ENCODE assay signal across 13 cellular contexts in genomic region chr21:46538851-46539666, GRCh38.
"Had no signal": no experiment of that assay in that cellular context is flagged by ENCODE, and none has a peak within 500 bp of the region (broad histone marks: within the 10 kb centered on the region; RNA-seq: fewer than 3 reads in every experiment).

No MANE protein-coding gene starts in this region.

- H3K4me1 ChIP-seq: testis had no signal

- DNase-seq: activated CD8-positive, alpha-beta T cell treated with anti-CD3 and anti-CD28 coated beads for 36 hours; brain microvascular endothelial cell; glutamatergic neuron; nephron progenitor cell; ovary; stimulated activated CD4-positive, alpha-beta T cell treated with anti-CD3 and anti-CD28 coated beads, Interleukin-15, amount 100 ng/mL, for 24 hours; stimulated activated CD4-positive, alpha-beta T cell treated with anti-CD3 and anti-CD28 coated beads, Interleukin-4, amount 100 ng/mL, for 24 hours; stimulated activated naive CD8-positive, alpha-beta T cell treated with anti-CD3 and anti-CD28 coated beads, Interleukin-15, amount 100 ng/mL, for 72 hours; testis had no signal

- H3K36me3 ChIP-seq: ovary had no signal

- H3K27ac Mint-ChIP-seq: activated CD8-positive, alpha-beta T cell treated with anti-CD3 and anti-CD28 coated beads for 36 hours; activated T-helper 2 cell treated with anti-CD3 and anti-CD28 coated beads, Interferon-gamma antibody, Interleukin-2, Interleukin-4, amounts not matched to agents 10 μg/mL and 5 μg/mL and 100 μg/mL, durations not matched to agents 14 hours and 24 hours and 36 hours; nephron progenitor cell; stimulated activated naive CD8-positive, alpha-beta T cell treated with anti-CD3 and anti-CD28 coated beads, Interleukin-15, amount 100 ng/mL, for 72 hours had no signal

- ATAC-seq: activated CD4-positive, CD25-positive, alpha-beta regulatory T cell treated with anti-CD3 and anti-CD28 coated beads, Interleukin-2, amount 50 U/mL, for 24 hours; activated CD8-positive, alpha-beta T cell treated with anti-CD3 and anti-CD28 coated beads for 36 hours; activated naive CD4-positive, alpha-beta T cell treated with anti-CD3 and anti-CD28 coated beads, Interleukin-2, amount 50 U/mL, for 72 hours; stimulated activated naive CD8-positive, alpha-beta T cell treated with anti-CD3 and anti-CD28 coated beads, Interleukin-15, amount 100 ng/mL, for 72 hours had no signal

- H3K4me3 ChIP-seq: ovary, SK-N-MC, testis had no signal

- H3K9me3 ChIP-seq: ovary, testis had no signal

- H3K27ac ChIP-seq: brain microvascular endothelial cell, ovary, SK-N-MC, testis had no signal

- H3K4me3 Mint-ChIP-seq: activated CD8-positive, alpha-beta T cell treated with anti-CD3 and anti-CD28 coated beads for 36 hours; nephron progenitor cell; stimulated activated naive CD8-positive, alpha-beta T cell treated with anti-CD3 and anti-CD28 coated beads, Interleukin-15, amount 100 ng/mL, for 72 hours had no signal

- H3K27me3 Mint-ChIP-seq: activated CD8-positive, alpha-beta T cell treated with anti-CD3 and anti-CD28 coated beads for 36 hours; stimulated activated naive CD8-positive, alpha-beta T cell treated with anti-CD3 and anti-CD28 coated beads, Interleukin-15, amount 100 ng/mL, for 72 hours had no signal

- H3K9me3 Mint-ChIP-seq: activated CD8-positive, alpha-beta T cell treated with anti-CD3 and anti-CD28 coated beads for 36 hours; activated naive CD4-positive, alpha-beta T cell treated with anti-CD3 and anti-CD28 coated beads, Interleukin-2, amount 50 U/mL, for 72 hours; activated T-helper 2 cell treated with anti-CD3 and anti-CD28 coated beads, Interferon-gamma antibody, Interleukin-2, Interleukin-4, amounts not matched to agents 10 μg/mL and 5 μg/mL and 100 μg/mL, durations not matched to agents 14 hours and 24 hours and 36 hours; nephron progenitor cell; stimulated activated naive CD8-positive, alpha-beta T cell treated with anti-CD3 and anti-CD28 coated beads, Interleukin-15, amount 100 ng/mL, for 72 hours had no signal

- H3K27me3 ChIP-seq: brain microvascular endothelial cell, ovary, testis had no signal
